In genomic region chr14:35766036-35766699, GRCh38 we compare ENCODE assay signal across 23 cellular contexts.
"Had no signal": no experiment of that assay in that cellular context is flagged by ENCODE, and none has a peak within 500 bp of the region (broad histone marks: within the 10 kb centered on the region; RNA-seq: fewer than 3 reads in every experiment).

No MANE protein-coding gene starts in this region.

- H3K4me1 ChIP-seq: colonic mucosa, lower lobe of right lung, sigmoid colon, upper lobe of left lung had no signal

- H3K9me3 ChIP-seq: colonic mucosa, lower lobe of right lung, sigmoid colon, thoracic aorta, upper lobe of left lung had no signal

- H3K27me3 ChIP-seq: brain microvascular endothelial cell, colonic mucosa, sigmoid colon, upper lobe of left lung had no signal

- H3K4me3 ChIP-seq: colonic mucosa, lower lobe of right lung, sigmoid colon, thoracic aorta, upper lobe of left lung had no signal

- H3K4me1 Mint-ChIP-seq: endodermal cell; nephron; stimulated activated effector memory CD8-positive, alpha-beta T cell treated with anti-CD3 and anti-CD28 coated beads, Interleukin-12 subunit alpha, Interleukin-12 subunit beta, amount 100 ng/mL, for 72 hours had no signal

- H3K27ac ChIP-seq: brain microvascular endothelial cell, colonic mucosa, epithelial cell of prostate, lower lobe of right lung, sigmoid colon, thoracic aorta, upper lobe of left lung had no signal

- H3K27ac Mint-ChIP-seq: activated T-helper 1 cell treated with anti-CD3 and anti-CD28 coated beads, Interleukin-12 subunit alpha, Interleukin-12 subunit beta, Interleukin-2, Interleukin-4 antibody, amounts not matched to agents 30 ng/mL and 10 ng/mL and 1 ng/mL, durations not matched to agents 14 hours and 24 hours and 36 hours; endodermal cell; nephron; stimulated activated effector memory CD8-positive, alpha-beta T cell treated with anti-CD3 and anti-CD28 coated beads, Interleukin-12 subunit alpha, Interleukin-12 subunit beta, amount 100 ng/mL, for 72 hours had no signal

- H3K9me3 Mint-ChIP-seq: activated T-helper 1 cell treated with anti-CD3 and anti-CD28 coated beads, Interleukin-12 subunit alpha, Interleukin-12 subunit beta, Interleukin-2, Interleukin-4 antibody, amounts not matched to agents 30 ng/mL and 10 ng/mL and 1 ng/mL, durations not matched to agents 14 hours and 24 hours and 36 hours; endodermal cell; nephron; stimulated activated effector memory CD8-positive, alpha-beta T cell treated with anti-CD3 and anti-CD28 coated beads, Interleukin-12 subunit alpha, Interleukin-12 subunit beta, amount 100 ng/mL, for 72 hours had no signal

- DNase-seq: activated CD4-positive, alpha-beta T cell treated with anti-CD3 and anti-CD28 coated beads for 4 hours; activated CD8-positive, alpha-beta memory T cell treated with anti-CD3 and anti-CD28 coated beads for 24 hours; anterior cingulate cortex; brain microvascular endothelial cell; central memory CD4-positive, alpha-beta T cell; colonic mucosa; endodermal cell; foreskin melanocyte; glutamatergic neuron; hypothalamus; islet precursor cell; lower lobe of right lung; nucleus accumbens; sigmoid colon; stimulated activated CD4-positive, alpha-beta T cell treated with anti-CD3 and anti-CD28 coated beads, Interleukin-4, amount 100 ng/mL, for 24 hours; T1000; upper lobe of left lung had no signal

- H3K36me3 ChIP-seq: brain microvascular endothelial cell had no signal

- H3K4me3 Mint-ChIP-seq: activated T-helper 1 cell treated with anti-CD3 and anti-CD28 coated beads, Interleukin-12 subunit alpha, Interleukin-12 subunit beta, Interleukin-2, Interleukin-4 antibody, amounts not matched to agents 30 ng/mL and 10 ng/mL and 1 ng/mL, durations not matched to agents 14 hours and 24 hours and 36 hours; endodermal cell; nephron; stimulated activated effector memory CD8-positive, alpha-beta T cell treated with anti-CD3 and anti-CD28 coated beads, Interleukin-12 subunit alpha, Interleukin-12 subunit beta, amount 100 ng/mL, for 72 hours had no signal

- ATAC-seq: lower lobe of right lung, SK-N-SH treated with all-trans-retinoic acid at 6 μM for 48 hours had no signal
